Comparison of ENCODE assay signal across 22 cellular contexts in genomic region chr7:75656740-75657139, GRCh38.
"Had no signal": no experiment of that assay in that cellular context is flagged by ENCODE, and none has a peak within 500 bp of the region (broad histone marks: within the 10 kb centered on the region; RNA-seq: fewer than 3 reads in every experiment).

No MANE protein-coding gene starts in this region.

- H3K4me1 ChIP-seq: adrenal gland, left lung, thyroid gland had no signal

- H3K36me3 ChIP-seq: adrenal gland, left lung, ovary, thyroid gland had no signal

- ATAC-seq: left lung; sciatic nerve; stimulated activated memory B cell treated with anti-CD40 and anti-IgM and Interleukin-4, amounts not matched to agents 10 μg/mL and 1 μg/mL and 100 μg/mL, for 72 hours; stimulated activated naive CD8-positive, alpha-beta T cell treated with anti-CD3 and anti-CD28 coated beads, Interleukin-15, amount 100 ng/mL, for 72 hours had no signal

- H3K27ac ChIP-seq: left lung, ovary, thyroid gland had no signal

- H3K4me3 ChIP-seq: adrenal gland, left lung, ovary, thyroid gland had no signal

- DNase-seq: activated CD4-positive, alpha-beta memory T cell treated with anti-CD3 and anti-CD28 coated beads for 36 hours; activated CD4-positive, alpha-beta T cell treated with anti-CD3 and anti-CD28 coated beads, Interleukin-2, amount 10 ng/mL, durations not matched to agents 24 days and 14 days; activated CD4-positive, CD25-positive, alpha-beta regulatory T cell treated with anti-CD3 and anti-CD28 coated beads, Interleukin-2, amount 50 U/mL, for 72 hours; activated CD8-positive, alpha-beta memory T cell treated with anti-CD3 and anti-CD28 coated beads, Interleukin-2, amount 50 U/mL, for 4 hours; activated effector memory CD4-positive, alpha-beta T cell treated with anti-CD3 and anti-CD28 coated beads, Interleukin-2, amount 50 U/mL, for 16 hours; activated naive CD4-positive, alpha-beta T cell treated with anti-CD3 and anti-CD28 coated beads for 36 hours; activated naive CD8-positive, alpha-beta T cell treated with anti-CD3 and anti-CD28 coated beads for 36 hours; activated T-cell treated with anti-CD3 and anti-CD28 coated beads, Interleukin-2, amount 50 U/mL, for 1 hour; adrenal gland; central memory CD4-positive, alpha-beta T cell; effector memory CD4-positive, alpha-beta T cell; left lung; ovary; small intestine; stimulated activated CD4-positive, alpha-beta T cell treated with anti-CD3 and anti-CD28 coated beads, Interleukin-4, amount 100 ng/mL, for 24 hours; stimulated activated CD8-positive, alpha-beta memory T cell treated with anti-CD3 and anti-CD28 coated beads, Interleukin-4, amount 100 ng/mL, for 48 hours; stimulated activated naive CD8-positive, alpha-beta T cell treated with anti-CD3 and anti-CD28 coated beads, Interleukin-15, amount 100 ng/mL, for 72 hours; substantia nigra; T-helper 2 cell; thyroid gland had no signal

- H3K9me3 ChIP-seq: adrenal gland, left lung, ovary, thyroid gland had no signal

- H3K27me3 ChIP-seq: adrenal gland, left lung, ovary, thyroid gland had no signal
